Comparison of ENCODE assay signal across 19 cellular contexts in the genomic region with DNA sequence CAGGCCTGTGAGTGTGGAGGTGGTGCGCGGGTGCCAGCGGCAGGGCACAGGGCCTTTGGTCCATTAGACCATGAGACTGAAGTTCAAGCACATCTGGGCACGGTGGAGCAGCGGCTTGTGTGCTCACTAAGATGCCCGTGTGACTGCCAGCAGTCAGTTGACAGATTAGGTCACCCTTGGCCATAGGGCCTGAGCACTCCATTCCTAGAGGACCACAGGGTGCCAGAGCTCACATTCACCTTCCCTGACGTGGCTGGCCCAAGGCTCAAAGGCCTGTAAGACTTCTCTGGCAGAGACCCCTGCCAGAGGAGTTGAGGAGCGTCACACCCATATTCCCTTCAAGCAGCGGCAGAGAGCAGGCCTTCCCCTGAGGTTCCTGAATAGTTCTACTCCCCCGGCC. TPM values are rescaled to one million over a fixed set of nuclear protein-coding genes. Genes with fewer than 3 reads are reported as not detected.
DNase-seq lines count a peak whose midpoint lies in the region; ATAC-seq, FAIRE-seq and TF ChIP-seq lines count a peak whose summit lies in the region.
"Had no signal": no experiment of that assay in that cellular context is flagged by ENCODE, and none has a peak within 500 bp of the region (broad histone marks: within the 10 kb centered on the region; RNA-seq: fewer than 3 reads in every experiment).

No MANE protein-coding gene starts in this region.

- no peak for FAIRE-seq in GM12878 (lab: Jason Lieb, UNC)

- peaks cover 5% of the 10 kb centered on the region; the same call in 1 of the 2 replicates for H3K9me2 ChIP-seq in GM23248 (ENCODE audit: insufficient read depth)

- H3K27me3 Mint-ChIP-seq in stimulated activated naive B cell treated with anti-CD40 and anti-IgM and Interleukin-4, amounts not matched to agents 10 μg/mL and 1 μg/mL and 100 μg/mL, for 72 hours = peaks cover 30 to 39% of the 10 kb centered on the region in 2 donors

- H3K9ac ChIP-seq in GM23248 (no peak overlapping the region), GM12878 (ENCODE audit: control insufficient read depth, insufficient read depth, low read length) (no peak overlapping the region), smooth muscle cell (ENCODE audit: low read depth) (no peak overlapping the region)

- DNase-seq in GM23248 (peak; percentile 28), GM12878 (ENCODE audit: low read depth, low spot score) (no peak), left kidney (ENCODE audit: low read depth, low spot score) (peak; percentile 9), smooth muscle cell (lab: John Stamatoyannopoulos, UW; ENCODE audit: unreplicated experiment) (no peak), activated T-cell treated with anti-CD3 and anti-CD28 coated beads for 4 hours (no peak), OCI-M1 (lab: John Stamatoyannopoulos, UW) (no peak)
- no peak for DNase-seq in stimulated activated naive B cell treated with anti-CD40 and anti-IgM and Interleukin-4, amounts not matched to agents 10 μg/mL and 1 μg/mL and 100 μg/mL, for 72 hours
- DNase-seq: activated CD4-positive, alpha-beta T cell treated with anti-CD3 and anti-CD28 coated beads for 4 hours; activated CD8-positive, alpha-beta memory T cell treated with anti-CD3 and anti-CD28 coated beads, Interleukin-2, amount 50 U/mL, for 48 hours; activated naive CD4-positive, alpha-beta T cell; HFFc6; NCI-H1930; NCI-H510A; stomach had no signal

- H3K27ac ChIP-seq in GM23248 (no peak overlapping the region), GM12878 (ENCODE audit: control insufficient read depth, insufficient read depth) (no peak overlapping the region), smooth muscle cell (ENCODE audit: low read depth) (no peak overlapping the region)
- H3K27ac ChIP-seq: SJSA1, stomach had no signal

- no peak overlapping the region for H3K4me2 ChIP-seq in GM23248 (ENCODE audit: unreplicated experiment)
- peak overlapping the region; percentile 3; the same call in 1 of the 2 replicates for H3K4me2 ChIP-seq in GM12878 (ENCODE audit: control insufficient read depth, insufficient read depth)
- peak overlapping the region; percentile 84 for H3K4me2 ChIP-seq in smooth muscle cell

- intact Hi-C loops in GM12878 (cut with micrococcal nuclease; ENCODE audit: unreplicated experiment) = no loop called here

- H4K20me1 ChIP-seq in GM23248 (ENCODE audit: insufficient read depth) (no peaks in the 10 kb centered on the region), GM12878 (ENCODE audit: control insufficient read depth, insufficient read depth) (no peaks in the 10 kb centered on the region), smooth muscle cell (ENCODE audit: low read depth) (no peaks in the 10 kb centered on the region)

- WGBS in GM23248 (ENCODE audit: low coverage in 1 of 2, low lambda C conversion rate in 2 of 2, missing lambda C conversion rate in 2 of 2), 2 experiments = 29 to 31% methylated on average over 10 of the region's 10 CpGs
- WGBS in GM12878 (ENCODE audit: insufficient coverage, insufficient replicate concordance, low lambda C conversion rate, missing lambda C conversion rate) = 75% methylated on average over 10 of the region's 10 CpGs
- 89% methylated on average over 10 of the region's 10 CpGs for WGBS in smooth muscle cell (ENCODE audit: low lambda C conversion rate)

- H3K79me2 ChIP-seq in GM23248 (ENCODE audit: insufficient read depth) = no peaks in the 10 kb centered on the region
- no peaks in the 10 kb centered on the region for H3K79me2 ChIP-seq in GM12878 (ENCODE audit: control insufficient read depth, insufficient read depth, low read length)
- H3K79me2 ChIP-seq in smooth muscle cell (ENCODE audit: low read depth) = no peaks in the 10 kb centered on the region

- no peaks in the 10 kb centered on the region for H3K9me3 ChIP-seq in GM23248 (ENCODE audit: low read depth)
- H3K9me3 ChIP-seq in GM12878 (replicated peaks; ENCODE audit: control insufficient read depth, insufficient read depth, low read length) = no peaks in the 10 kb centered on the region
- H3K9me3 ChIP-seq in smooth muscle cell (replicated peaks; ENCODE audit: low read depth) = no peaks in the 10 kb centered on the region
- H3K9me3 ChIP-seq: SJSA1 had no signal

- SMC1A ChIA-PET in GM12878 (lab: Charles Lee; ENCODE audit: uncharacterized antibody, unreplicated experiment) = interaction anchor here (0.6 kb wide), 1 partner anchor 488 kb away, joined by 3 read pairs; no protein-coding TSS in a partner anchor

- no peak overlapping the region for H3K27ac Mint-ChIP-seq in stimulated activated naive B cell treated with anti-CD40 and anti-IgM and Interleukin-4, amounts not matched to agents 10 μg/mL and 1 μg/mL and 100 μg/mL, for 72 hours
- H3K27ac Mint-ChIP-seq: HFFc6 had no signal

- POLR2A ChIA-PET in GM12878 (lab: Charles Lee) = no interaction called here

- TF ChIP-seq RAD21 in GM12878 (IDR thresholded peaks at IDR 0.05; ENCODE audit: insufficient read depth, low read depth, low read length) = no peak

- H3K9me3 Mint-ChIP-seq in stimulated activated naive B cell treated with anti-CD40 and anti-IgM and Interleukin-4, amounts not matched to agents 10 μg/mL and 1 μg/mL and 100 μg/mL, for 72 hours = no peaks in the 10 kb centered on the region

- TF ChIP-seq EP300 in GM12878 (IDR thresholded peaks at IDR 0.05; ENCODE audit: borderline replicate concordance in 1 of 2, control insufficient read depth in 1 of 2, low read depth in 2 of 2, low read length in 2 of 2) = no peak

- H3K36me3 ChIP-seq in GM23248 (ENCODE audit: low read depth) = no peaks in the 10 kb centered on the region
- no peaks in the 10 kb centered on the region for H3K36me3 ChIP-seq in GM12878 (ENCODE audit: control insufficient read depth in 2 of 2, insufficient read depth in 2 of 2, low read length in 1 of 2)
- H3K36me3 ChIP-seq in smooth muscle cell (ENCODE audit: low read depth) = no peaks in the 10 kb centered on the region
- H3K36me3 ChIP-seq: SJSA1, stomach had no signal

- TF ChIP-seq POLR2A in GM12878 (IDR thresholded peaks at IDR 0.05; ENCODE audit: low read depth, low read length) = no peak

- in situ Hi-C loops in GM23248 (cut with MboI) = no loop called here
- in situ Hi-C loops in GM12878 (cut with MboI) = no loop called here

- CTCF ChIA-PET in GM12878 (lab: Yijun Ruan, JAX) = no interaction called here

- RAD21 ChIA-PET in GM12878 (lab: Charles Lee; ENCODE audit: unreplicated experiment) = no interaction called here

- ATAC-seq in GM12878 = no peak
- no peak for ATAC-seq in stimulated activated naive B cell treated with anti-CD40 and anti-IgM and Interleukin-4, amounts not matched to agents 10 μg/mL and 1 μg/mL and 100 μg/mL, for 72 hours (replicated peaks)
- ATAC-seq in GM21717 (IDR thresholded peaks at IDR 0.05; ENCODE audit: unreplicated experiment) = no peak

- H3K4me1 ChIP-seq in GM23248 (ENCODE audit: insufficient read depth) (no peaks in the 10 kb centered on the region), GM12878 (ENCODE audit: control insufficient read depth, insufficient read depth, low read length) (peaks cover 11% of the 10 kb centered on the region), smooth muscle cell (ENCODE audit: low read depth) (peaks cover 3% of the 10 kb centered on the region)
- H3K4me1 ChIP-seq: SJSA1 had no signal

- H3K4me3 ChIP-seq in GM23248 (no peak overlapping the region), GM12878 (no peak overlapping the region), smooth muscle cell (peak overlapping the region; percentile 38)
- H3K4me3 ChIP-seq: SJSA1 had no signal

- H3K4me3 Mint-ChIP-seq in stimulated activated naive B cell treated with anti-CD40 and anti-IgM and Interleukin-4, amounts not matched to agents 10 μg/mL and 1 μg/mL and 100 μg/mL, for 72 hours = no peak overlapping the region
- H3K4me3 Mint-ChIP-seq: HFFc6 had no signal

- no TSS peak for BruUV-seq in GM12878 (replicated peaks; lab: Mats Ljungman, UMichigan)

- H3K36me3 Mint-ChIP-seq in stimulated activated naive B cell treated with anti-CD40 and anti-IgM and Interleukin-4, amounts not matched to agents 10 μg/mL and 1 μg/mL and 100 μg/mL, for 72 hours = no peaks in the 10 kb centered on the region

- no peak for TF ChIP-seq CTCF in GM12878 (IDR thresholded peaks at IDR 0.05 in 2 of 3, conservative IDR thresholded peaks at IDR 0.05 in 1 of 3; ENCODE audit: control insufficient read depth in 2 of 3, extremely low read depth in 1 of 3, insufficient read depth in 1 of 3, low read depth in 3 of 3, low read length in 3 of 3)
- TF ChIP-seq CTCF in smooth muscle cell (IDR thresholded peaks at IDR 0.05; ENCODE audit: borderline replicate concordance, insufficient read depth, poor library complexity, severe bottlenecking) = no peak

- H3K27me3 ChIP-seq in GM23248 (replicated peaks; ENCODE audit: insufficient read depth) (no peaks in the 10 kb centered on the region), GM12878 (replicated peaks in 1 of 2; ENCODE audit: control insufficient read depth in 2 of 2, insufficient read depth in 2 of 2, low read length in 1 of 2) (peaks cover 0 to 13% of the 10 kb centered on the region in 2 experiments; a peak in 3 of 4 replicates), smooth muscle cell (ENCODE audit: low read depth) (peaks cover 22% of the 10 kb centered on the region)
- H3K27me3 ChIP-seq: SJSA1 had no signal

- no peaks in the 10 kb centered on the region for H3F3A ChIP-seq in GM23248 (ENCODE audit: insufficient read depth)
- H3F3A ChIP-seq in smooth muscle cell (ENCODE audit: low read depth) = no peaks in the 10 kb centered on the region

- H2AFZ ChIP-seq in GM23248 (no peak overlapping the region), GM12878 (ENCODE audit: control insufficient read depth, low read depth, low read length) (no peak overlapping the region), smooth muscle cell (ENCODE audit: low read depth) (no peak overlapping the region)

- H3K4me1 Mint-ChIP-seq in stimulated activated naive B cell treated with anti-CD40 and anti-IgM and Interleukin-4, amounts not matched to agents 10 μg/mL and 1 μg/mL and 100 μg/mL, for 72 hours = peaks cover 16 to 30% of the 10 kb centered on the region in 2 donors

RNA-seq across cellular contexts. Expression of gene LHCGR, which starts 0.7 kb away (rescaled TPM):
- not detected in 2 replicates for total RNA-seq in GM23248 (2014; rRNA removed; shearing (Covaris generic))
- polyA plus RNA-seq in GM23248 (2016; fragmentation: Nextera tagmentation; extraction: Ambion mirVana) (not detected in 2 replicates), GM12878 (2011; rRNA removed) (0.03 TPM in 1 of 2 replicates, not detected in the other), GM12878 (2014; fragmentation: Illumina TruSeq; extraction: Trizol) (0.09 and 0.36 TPM in 2 replicates), GM12878 (2014; fragmentation: Nextera tagmentation; extraction: Ambion mirVana) (under 1 TPM in 1 of 2 experiments, not detected in 1; 0.02 TPM), GM12878 (2014; rRNA removed) (1.9 TPM in 1 of 2 replicates, not detected in the other), GM12878 (2016; fragmentation: Nextera tagmentation; extraction: Ambion mirVana) (not detected), smooth muscle cell (0.19 TPM in 1 of 2 replicates, not detected in the other)
- not detected in 2 replicates for total RNA-seq in GM12878 (2013; cell fraction: nucleolus; rRNA removed)
- total RNA-seq in GM12878 (2014; rRNA removed) (0.23 and 0.27 TPM in 2 replicates), GM12878 (2014; rRNA removed; fragmentation: Illumina TruSeq; extraction: Trizol) (0.13 and 0.23 TPM in 2 replicates), GM12878 (2021) (0.11 TPM in 1 of 2 replicates, not detected in the other), smooth muscle cell (0.27 TPM in 1 of 2 replicates, not detected in the other)
- not detected for polyA plus RNA-seq in GM12878 (2011; ENCODE audit: low read depth)
- not detected in 2 replicates for polyA plus RNA-seq in GM12878 (2011; cell fraction: cytosol; rRNA removed)
- 0.07 and 0.61 TPM in 2 replicates for polyA plus RNA-seq in GM12878 (2011; cell fraction: nucleus; rRNA removed)
- not detected in 2 replicates for polyA plus RNA-seq in GM12878 (2012)
- polyA minus RNA-seq in GM12878 (2011; rRNA and poly(A)+ RNA removed) = not detected in 2 replicates
- not detected in 2 replicates for polyA minus RNA-seq in GM12878 (2011; cell fraction: cytosol; rRNA and poly(A)+ RNA removed)
- not detected in 2 replicates for polyA minus RNA-seq in GM12878 (2011; cell fraction: nucleus; rRNA and poly(A)+ RNA removed)
- total RNA-seq: HFFc6, left lobe of liver, myocyte, OCI-LY7, SJSA1 had no signal

Comparison
In these comparisons a context has a peak if more than half of its experiments do, and no peak if none do; other contexts are left out.
1. DNase-seq: peak in GM23248 (single experiment) and left kidney (single experiment); none in GM12878 (single experiment), smooth muscle cell (single experiment), activated T-cell treated with anti-CD3 and anti-CD28 coated beads for 4 hours (single experiment), stimulated activated naive B cell treated with anti-CD40 and anti-IgM and Interleukin-4, amounts not matched to agents 10 μg/mL and 1 μg/mL and 100 μg/mL, for 72 hours (single experiment) and OCI-M1 (single experiment).